Comparison of ENCODE assay signal across 30 cellular contexts in genomic region chr4:98741952-98742351, GRCh38.
"Had no signal": no experiment of that assay in that cellular context is flagged by ENCODE, and none has a peak within 500 bp of the region (broad histone marks: within the 10 kb centered on the region; RNA-seq: fewer than 3 reads in every experiment).

No MANE protein-coding gene starts in this region.

- H3K27me3 Mint-ChIP-seq: activated B cell treated with CpG ODN at 0.5 μM for 24 hours; activated CD8-positive, alpha-beta T cell treated with anti-CD3 and anti-CD28 coated beads for 36 hours; activated naive CD8-positive, alpha-beta T cell treated with anti-CD3 and anti-CD28 coated beads, Interleukin-2, amount 10 ng/mL, durations not matched to agents 7 days and 5 days; activated T-helper 17 cell treated with anti-CD3 and anti-CD28 coated beads, Interleukin-2, amount 50 U/mL, for 72 hours; brain; T-helper 17 cell had no signal

- H3K27me3 ChIP-seq: ascending aorta, breast epithelium, cardiac muscle cell, colonic mucosa, heart left ventricle had no signal

- H3K4me1 Mint-ChIP-seq: activated B cell treated with CpG ODN at 0.5 μM for 24 hours; activated T-helper 17 cell treated with anti-CD3 and anti-CD28 coated beads, Interleukin-2, amount 50 U/mL, for 72 hours; T-helper 17 cell had no signal

- H3K4me3 ChIP-seq: ascending aorta, breast epithelium, cardiac muscle cell, colonic mucosa, heart left ventricle had no signal

- H3K27ac Mint-ChIP-seq: activated B cell treated with CpG ODN at 0.5 μM for 24 hours; activated CD8-positive, alpha-beta T cell treated with anti-CD3 and anti-CD28 coated beads for 36 hours; activated naive CD4-positive, alpha-beta T cell treated with anti-CD3 and anti-CD28 coated beads for 36 hours; activated naive CD4-positive, alpha-beta T cell treated with anti-CD3 and anti-CD28 coated beads, Interleukin-2, amount 50 U/mL, for 72 hours; activated naive CD8-positive, alpha-beta T cell treated with anti-CD3 and anti-CD28 coated beads, Interleukin-2, amount 10 ng/mL, durations not matched to agents 7 days and 5 days; activated T-helper 17 cell treated with anti-CD3 and anti-CD28 coated beads, Interleukin-2, amount 50 U/mL, for 72 hours; brain; T-helper 17 cell; T-helper 2 cell treated with Interferon-gamma antibody and Interleukin-4, amounts not matched to agents 5 μg/mL and 100 μg/mL, for 36 hours had no signal

- ATAC-seq: activated CD4-positive, CD25-positive, alpha-beta regulatory T cell treated with anti-CD3 and anti-CD28 coated beads, Interleukin-2, amount 50 U/mL, for 24 hours; activated CD8-positive, alpha-beta T cell treated with anti-CD3 and anti-CD28 coated beads for 36 hours; activated naive CD4-positive, alpha-beta T cell treated with anti-CD3 and anti-CD28 coated beads, Interleukin-2, amount 50 U/mL, for 72 hours; activated T-cell treated with anti-CD3 and anti-CD28 coated beads, Interleukin-2, amount 50 U/mL, for 4 hours; activated T-helper 17 cell treated with anti-CD3 and anti-CD28 coated beads, Interleukin-2, amount 50 U/mL, for 72 hours; esophagus mucosa; heart left ventricle; T-helper 17 cell had no signal

- H3K4me1 ChIP-seq: ascending aorta, breast epithelium, heart left ventricle had no signal

- H3K36me3 ChIP-seq: ascending aorta, breast epithelium, cardiac muscle cell, colonic mucosa, heart left ventricle, WERI-Rb-1 had no signal

- H3K36me3 Mint-ChIP-seq: activated naive CD4-positive, alpha-beta T cell treated with anti-CD3 and anti-CD28 coated beads, Interleukin-2, amount 50 U/mL, for 72 hours; brain had no signal

- H3K27ac ChIP-seq: ascending aorta, breast epithelium, cardiac muscle cell, colonic mucosa, heart left ventricle, WERI-Rb-1 had no signal

- DNase-seq: activated B cell treated with CpG ODN at 0.5 μM for 24 hours; activated CD4-positive, alpha-beta T cell treated with anti-CD3 and anti-CD28 coated beads for 48 hours; activated CD4-positive, alpha-beta T cell treated with anti-CD3 and anti-CD28 coated beads, Interleukin-2, amount 50 U/mL, for 1 hour; activated CD4-positive, alpha-beta T cell treated with anti-CD3 and anti-CD28 coated beads, Interleukin-2, amount 50 U/mL, for 48 hours; activated CD8-positive, alpha-beta memory T cell treated with anti-CD3 and anti-CD28 coated beads for 24 hours; activated CD8-positive, alpha-beta T cell treated with anti-CD3 and anti-CD28 coated beads for 36 hours; activated effector memory CD4-positive, alpha-beta T cell treated with Interleukin-2 at 50 U/mL for 16 hours; activated gamma-delta T cell treated with Interleukin-2 at 50 U/mL for 16 hours; activated naive CD4-positive, alpha-beta T cell treated with anti-CD3 and anti-CD28 coated beads for 36 hours; activated naive CD8-positive, alpha-beta T cell treated with anti-CD3 and anti-CD28 coated beads, Interleukin-2, amount 10 ng/mL, durations not matched to agents 7 days and 5 days; activated T-cell treated with anti-CD3 and anti-CD28 coated beads, Interleukin-2, amount 50 U/mL, for 4 hours; central memory CD4-positive, alpha-beta T cell; cerebellar nuclear complex; colonic mucosa; effector CD8-positive, alpha-beta T cell; foreskin fibroblast; glutamatergic neuron; heart left ventricle; T-helper 17 cell; T1000; WERI-Rb-1 had no signal

- H3K9me3 ChIP-seq: ascending aorta, breast epithelium, colonic mucosa had no signal

- H3K4me3 Mint-ChIP-seq: activated B cell treated with CpG ODN at 0.5 μM for 24 hours; activated CD8-positive, alpha-beta T cell treated with anti-CD3 and anti-CD28 coated beads for 36 hours; activated naive CD4-positive, alpha-beta T cell treated with anti-CD3 and anti-CD28 coated beads for 36 hours; activated naive CD8-positive, alpha-beta T cell treated with anti-CD3 and anti-CD28 coated beads, Interleukin-2, amount 10 ng/mL, durations not matched to agents 7 days and 5 days; activated T-cell treated with anti-CD3 and anti-CD28 coated beads, Interleukin-2, amount 50 U/mL, for 4 hours; activated T-helper 17 cell treated with anti-CD3 and anti-CD28 coated beads, Interleukin-2, amount 50 U/mL, for 72 hours; brain; T-helper 17 cell; T-helper 2 cell treated with Interferon-gamma antibody and Interleukin-4, amounts not matched to agents 5 μg/mL and 100 μg/mL, for 36 hours had no signal
